In genomic region chr7:34696415-34696814, GRCh38 we compare ENCODE assay signal across 2 cellular contexts.
TF ChIP-seq lines count a peak whose summit lies in the region.

No MANE protein-coding gene starts in this region.

TF ChIP-seq in HepG2, 621 proteins besides CTCF, POLR2A, EP300 and RAD21:
- TF ChIP-seq ZFP82 (CRISPR knock-in tag; IDR thresholded peaks at IDR 0.05; ENCODE audit: borderline replicate concordance) = peak; percentile 93
- TF ChIP-seq ATF2 (CRISPR knock-in tag; IDR thresholded peaks at IDR 0.05) = no peak

TF ChIP-seq in H1, 55 proteins besides CTCF, POLR2A, EP300 and RAD21:
- TF ChIP-seq SP2 (IDR thresholded peaks at IDR 0.05; ENCODE audit: low read length) = no peak
- no peak for TF ChIP-seq GTF2F1 (IDR thresholded peaks at IDR 0.05; ENCODE audit: borderline replicate concordance, low read depth, low read length)
- peak; percentile 28; the same call in 1 of the 2 replicates for TF ChIP-seq KDM1A (IDR thresholded peaks at IDR 0.05; ENCODE audit: borderline replicate concordance, low read length)
- TF ChIP-seq CBX8 (IDR thresholded peaks at IDR 0.05; ENCODE audit: borderline replicate concordance, low read depth, low read length) = no peak
